8 cellular contexts compared by ENCODE assay signal in genomic region chr9:129726322-129727160, GRCh38. TPM values are rescaled to one million over a fixed set of nuclear protein-coding genes. Genes with fewer than 3 reads are reported as not detected.
DNase-seq lines count a peak whose midpoint lies in the region; ATAC-seq, FAIRE-seq and TF ChIP-seq lines count a peak whose summit lies in the region.

No MANE protein-coding gene starts in this region.

- peak; percentile 77 for TF ChIP-seq CTCF in GM10266 (IDR thresholded peaks at IDR 0.05; ENCODE audit: control insufficient read depth, insufficient read depth, low read depth, missing control alignments)
- peak; percentile 98 for TF ChIP-seq CTCF in astrocyte of the cerebellum (IDR thresholded peaks at IDR 0.05; ENCODE audit: low read depth, low read length, missing control alignments)
- TF ChIP-seq CTCF in hepatocyte (IDR thresholded peaks at IDR 0.05; ENCODE audit: poor library complexity): peak; percentile 96

- in situ Hi-C loops in astrocyte of the cerebellum (cut with HindIII; ENCODE audit: low sequenced_read_pairs): loop anchor here (5.0 to 10.0 kb wide), 3 partner anchors 51 to 594 kb away; no protein-coding TSS in a partner anchor

- H3K79me2 ChIP-seq in hepatocyte: no peaks in the 10 kb centered on the region

- no peaks in the 10 kb centered on the region for H4K20me1 ChIP-seq in hepatocyte (ENCODE audit: insufficient read depth, poor library complexity, severe bottlenecking)

- no peak for FAIRE-seq in small intestine (lab: Jason Lieb, UNC)

- H3K4me2 ChIP-seq in hepatocyte: peak overlapping the region; percentile 10

- H3K27ac ChIP-seq in hepatocyte: peak overlapping the region; percentile 83
- H3K27ac ChIP-seq in small intestine (ENCODE audit: low read depth in 1 of 2, low read length in 1 of 2): no peak overlapping the region

- H3K36me3 ChIP-seq in hepatocyte (replicated peaks; ENCODE audit: insufficient read depth, low read depth) (no peaks in the 10 kb centered on the region), small intestine (ENCODE audit: control insufficient read depth in 2 of 2, insufficient read depth in 2 of 2, low read length in 2 of 2) (no peaks in the 10 kb centered on the region)

- H3K27me3 ChIP-seq in hepatocyte: no peaks in the 10 kb centered on the region
- H3K27me3 ChIP-seq in small intestine (ENCODE audit: control insufficient read depth in 2 of 2, insufficient read depth in 2 of 2, low read length in 2 of 2): no peaks in the 10 kb centered on the region

- H3K9me3 ChIP-seq in hepatocyte (ENCODE audit: low read depth) (no peaks in the 10 kb centered on the region), small intestine (ENCODE audit: control insufficient read depth, low read depth) (no peaks in the 10 kb centered on the region)

- no peaks in the 10 kb centered on the region for H3K9me2 ChIP-seq in hepatocyte (replicated peaks; ENCODE audit: insufficient read depth)

- peak; percentile 88 for DNase-seq in GM10266 (ENCODE audit: extremely low spot score)
- peak; percentile 66 for DNase-seq in NCI-H1436 (lab: John Stamatoyannopoulos, UW)
- DNase-seq in T-helper 9 cell: peak; percentile 44
- peak; percentile 74 for DNase-seq in astrocyte of the cerebellum (ENCODE audit: low read depth)
- DNase-seq in hepatocyte (ENCODE audit: low spot score): peak; percentile 85
- peak; percentile 35 for DNase-seq in small intestine

- H3K4me1 ChIP-seq in hepatocyte (ENCODE audit: insufficient read depth) (peaks cover 7% of the 10 kb centered on the region), small intestine (ENCODE audit: control insufficient read depth in 2 of 2, insufficient read depth in 1 of 2, low read depth in 1 of 2, low read length in 1 of 2) (no peaks in the 10 kb centered on the region)

- 24% methylated on average over 23 of the region's 23 CpGs for WGBS in hepatocyte (ENCODE audit: low lambda C conversion rate, missing lambda C conversion rate)
- WGBS in small intestine, 3 donors: 17 to 20% (median 18%) methylated on average over 23 of the region's 23 CpGs

- no peak overlapping the region for H2AFZ ChIP-seq in hepatocyte

- H3K4me3 ChIP-seq in astrocyte of the cerebellum (ENCODE audit: low read depth, low read length): no peak overlapping the region
- H3K4me3 ChIP-seq in hepatocyte: no peak overlapping the region
- H3K4me3 ChIP-seq in small intestine (ENCODE audit: low read depth in 1 of 2, low read length in 2 of 2): no peak overlapping the region

- no peak for ATAC-seq in HG02763 (IDR thresholded peaks at IDR 0.05; ENCODE audit: unreplicated experiment)
- no peak for ATAC-seq in HG02938 (IDR thresholded peaks at IDR 0.05; ENCODE audit: unreplicated experiment)

RNA-seq across cellular contexts. Expression of gene PTGES, which starts 26.3 kb away (rescaled TPM):
- total RNA-seq in hepatocyte: 17.1 and 26.4 TPM in 2 replicates
- polyA plus RNA-seq in hepatocyte (94.9 and 103 TPM in 2 replicates), small intestine (1 to 10 TPM in 2 of 3 donors, not detected in 1; 1.6 to 8.4 TPM)

Comparison
In these comparisons a context has a peak if more than half of its experiments do, and no peak if none do; other contexts are left out.
1. DNase-seq: peak in every context shown above with its lines; median percentile 88 in GM10266; 85 in hepatocyte; 74 in astrocyte of the cerebellum; 66 in NCI-H1436; 44 in T-helper 9 cell; 35 in small intestine.
2. RNA of gene PTGES, which starts 26.3 kb away (polyA plus RNA-seq): 94.9 to 103 TPM in hepatocyte; 1.6 to 8.4 TPM in small intestine; every median in the first group is over 10 times any median in the second.
3. Peak in every context shown above with its lines, with median percentiles within 50 percentile points of each other: CTCF ChIP-seq.